8 cellular contexts compared by ENCODE assay signal in genomic region chr5:14011089-14012004, GRCh38.
DNase-seq lines count a peak whose midpoint lies in the region; ATAC-seq and TF ChIP-seq lines count a peak whose summit lies in the region.

No MANE protein-coding gene starts in this region.

- ATAC-seq in GM19372 (IDR thresholded peaks at IDR 0.05; ENCODE audit: low read depth, unreplicated experiment): peak; percentile 92
- ATAC-seq in HG03439 (IDR thresholded peaks at IDR 0.05; ENCODE audit: unreplicated experiment): peak; percentile 95
- ATAC-seq in stimulated activated naive CD8-positive, alpha-beta T cell treated with anti-CD3 and anti-CD28 coated beads, Interleukin-15, amount 100 ng/mL, for 72 hours: peak; percentile 93

- H3K4me1 Mint-ChIP-seq in stimulated activated naive CD8-positive, alpha-beta T cell treated with anti-CD3 and anti-CD28 coated beads, Interleukin-15, amount 100 ng/mL, for 72 hours: peaks cover 12% of the 10 kb centered on the region

- no peak for TF ChIP-seq CTCF in fibroblast of lung (conservative IDR thresholded peaks at IDR 0.05 in 1 of 2, IDR thresholded peaks at IDR 0.05 in 1 of 2; ENCODE audit: low read depth in 1 of 2, low read length in 2 of 2)

- H3K9me3 Mint-ChIP-seq in stimulated activated naive CD8-positive, alpha-beta T cell treated with anti-CD3 and anti-CD28 coated beads, Interleukin-15, amount 100 ng/mL, for 72 hours: no peaks in the 10 kb centered on the region

- H3K4me3 ChIP-seq in fibroblast of lung (replicated peaks in 1 of 4; ENCODE audit: control extremely low read depth in 1 of 4, insufficient read depth in 1 of 4, low read depth in 3 of 4, low read length in 4 of 4): peak overlapping the region; percentile 81 to 90 (median 86)
- peak overlapping the region; percentile 55 to 78 for H3K4me3 ChIP-seq in muscle layer of colon (ENCODE audit: low read depth in 1 of 2, low read length in 2 of 2)

- H3K36me3 ChIP-seq in fibroblast of lung (ENCODE audit: control insufficient read depth, insufficient read depth, low read length): no peaks in the 10 kb centered on the region
- H3K36me3 ChIP-seq in muscle layer of colon (ENCODE audit: insufficient read depth, low read length): no peaks in the 10 kb centered on the region

- H3K27me3 ChIP-seq in fibroblast of lung (ENCODE audit: control insufficient read depth, insufficient read depth, low read length): no peaks in the 10 kb centered on the region
- no peaks in the 10 kb centered on the region for H3K27me3 ChIP-seq in muscle layer of colon (ENCODE audit: control insufficient read depth in 1 of 2, insufficient read depth in 2 of 2, low read length in 2 of 2)

- no peaks in the 10 kb centered on the region for H4K20me1 ChIP-seq in fibroblast of lung (ENCODE audit: control insufficient read depth, extremely low read depth, insufficient read depth, low read length)

- H3K4me3 Mint-ChIP-seq in stimulated activated naive CD8-positive, alpha-beta T cell treated with anti-CD3 and anti-CD28 coated beads, Interleukin-15, amount 100 ng/mL, for 72 hours: peak overlapping the region; percentile 84 to 92

- peak overlapping the region; percentile 85 for H3K9ac ChIP-seq in fibroblast of lung (ENCODE audit: insufficient read depth, low read length)
- H3K9ac ChIP-seq in muscle layer of colon (ENCODE audit: low read length): peak overlapping the region; percentile 18

- DNase-seq in COLO829 (ENCODE audit: low spot score) (peak; percentile 26), NCI-H460 (ENCODE audit: extremely low read depth, low read depth) (peak; percentile 90), fibroblast of lung (ENCODE audit: low read depth in 2 of 2) (peak; percentile 87)
- DNase-seq in activated CD8-positive, alpha-beta memory T cell treated with anti-CD3 and anti-CD28 coated beads, Interleukin-2, amount 50 U/mL, for 48 hours: peak; percentile 80
- DNase-seq in stimulated activated naive CD8-positive, alpha-beta T cell treated with anti-CD3 and anti-CD28 coated beads, Interleukin-15, amount 100 ng/mL, for 72 hours: peak; percentile 54 to 56

- H3K4me1 ChIP-seq in fibroblast of lung (ENCODE audit: control insufficient read depth, extremely low read depth, insufficient read depth, low read length): peaks cover 17% of the 10 kb centered on the region
- no peaks in the 10 kb centered on the region for H3K4me1 ChIP-seq in muscle layer of colon (ENCODE audit: insufficient read depth, low read length)

- H3K79me2 ChIP-seq in fibroblast of lung (ENCODE audit: control insufficient read depth, insufficient read depth, low read length): no peaks in the 10 kb centered on the region

- peak overlapping the region; percentile 100 for H3K4me2 ChIP-seq in fibroblast of lung (ENCODE audit: extremely low read depth, insufficient read depth, low read length)

- H3K27ac ChIP-seq in fibroblast of lung (ENCODE audit: insufficient read depth, low read length) (peak overlapping the region; percentile 86), muscle layer of colon (ENCODE audit: low read depth, low read length) (peak overlapping the region; percentile 41)

- H3K9me3 ChIP-seq in fibroblast of lung (ENCODE audit: control insufficient read depth, insufficient read depth, low read depth, low read length): no peaks in the 10 kb centered on the region
- no peaks in the 10 kb centered on the region for H3K9me3 ChIP-seq in muscle layer of colon (ENCODE audit: low read length)

- peaks cover 80% of the 10 kb centered on the region for H3K27me3 Mint-ChIP-seq in stimulated activated naive CD8-positive, alpha-beta T cell treated with anti-CD3 and anti-CD28 coated beads, Interleukin-15, amount 100 ng/mL, for 72 hours

- H3K27ac Mint-ChIP-seq in stimulated activated naive CD8-positive, alpha-beta T cell treated with anti-CD3 and anti-CD28 coated beads, Interleukin-15, amount 100 ng/mL, for 72 hours: peak overlapping the region in 1 of 2 donors; percentile 94

- H2AFZ ChIP-seq in fibroblast of lung (ENCODE audit: low read length): peak overlapping the region; percentile 99

Comparison
In these comparisons a context has a peak if more than half of its experiments do, and no peak if none do; other contexts are left out.
1. Peak in every context shown above with its lines: DNase-seq, ATAC-seq, H3K4me3 ChIP-seq and H3K27ac ChIP-seq.
2. DNase-seq: peak in every context shown above with its lines; median percentile 90 in NCI-H460; 87 in fibroblast of lung; 80 in activated CD8-positive, alpha-beta memory T cell treated with anti-CD3 and anti-CD28 coated beads, Interleukin-2, amount 50 U/mL, for 48 hours; 55 in stimulated activated naive CD8-positive, alpha-beta T cell treated with anti-CD3 and anti-CD28 coated beads, Interleukin-15, amount 100 ng/mL, for 72 hours; 26 in COLO829.